In the genomic region with DNA sequence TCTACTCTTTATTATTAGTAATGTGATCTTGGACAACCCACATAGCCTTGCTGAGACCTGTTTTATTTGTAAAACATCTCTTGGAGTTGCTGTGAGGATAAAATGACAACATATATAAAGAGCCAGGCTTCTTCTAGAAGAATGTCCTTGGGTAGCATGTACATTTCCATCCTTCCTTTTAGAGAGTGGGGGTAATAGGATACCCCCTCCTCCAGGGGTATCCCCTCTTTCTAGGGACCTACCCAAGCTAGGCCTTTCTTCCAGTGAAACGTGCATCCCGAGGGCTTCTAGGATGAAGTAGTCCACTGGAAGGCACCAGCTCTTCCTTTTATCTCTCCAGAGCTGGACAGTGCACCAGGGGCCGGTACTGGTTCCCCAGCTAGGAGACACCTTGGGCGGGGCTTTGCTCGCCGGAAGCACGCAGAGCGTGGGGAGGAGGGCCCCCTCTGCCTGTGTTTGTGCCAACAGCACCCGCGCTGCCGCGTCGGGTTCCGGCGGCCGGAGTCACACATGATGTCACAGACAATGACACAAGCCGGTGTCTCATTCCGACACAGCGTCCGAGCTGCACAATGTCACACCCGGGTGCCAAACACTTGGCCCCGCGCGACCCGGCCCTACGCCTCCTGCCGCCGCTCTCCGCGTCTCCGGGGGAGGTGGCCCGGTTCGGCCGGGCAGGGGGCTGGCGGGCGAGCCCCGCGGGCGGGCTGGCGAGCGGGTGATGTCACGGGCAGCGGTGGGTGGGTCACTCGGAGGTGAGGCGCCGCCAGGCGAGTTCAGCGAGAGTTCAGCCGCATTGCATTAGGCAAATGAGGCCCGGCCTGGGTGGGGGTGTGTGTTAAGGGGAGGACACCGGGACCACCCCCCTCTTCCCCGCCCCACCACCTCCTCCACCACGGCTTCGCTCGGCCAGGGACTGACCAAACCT, we compare ENCODE assay signal across 8 cellular contexts. TPM values are rescaled to one million over a fixed set of nuclear protein-coding genes. Genes with fewer than 3 reads are reported as not detected.
A peak's percentile ranks its signal among the peaks of the same experiment; 100 is the strongest.
DNase-seq lines count a peak whose midpoint lies in the region; ATAC-seq lines count a peak whose summit lies in the region.

No MANE protein-coding gene starts in this region.

- no peaks in the 10 kb centered on the region for H3K27me3 Mint-ChIP-seq in activated T-cell treated with anti-CD3 and anti-CD28 coated beads, Interleukin-2, amount 50 U/mL, for 24 hours

- H3K36me3 Mint-ChIP-seq in activated T-cell treated with anti-CD3 and anti-CD28 coated beads, Interleukin-2, amount 50 U/mL, for 24 hours (ENCODE audit: low read depth): peaks cover 43% of the 10 kb centered on the region

- WGBS in esophagus, 2 donors: 0 to 1% methylated on average over 55 of the region's 55 CpGs

- H3K4me3 Mint-ChIP-seq in activated T-cell treated with anti-CD3 and anti-CD28 coated beads, Interleukin-2, amount 50 U/mL, for 24 hours: peak overlapping the region; percentile 61

- H3K4me3 ChIP-seq in esophagus (ENCODE audit: low read depth in 1 of 2, low read length in 2 of 2): peak overlapping the region; percentile 63 to 69

- peak overlapping the region; percentile 85 for H3K27ac Mint-ChIP-seq in activated T-cell treated with anti-CD3 and anti-CD28 coated beads, Interleukin-2, amount 50 U/mL, for 24 hours

- peak; percentile 50 for ATAC-seq in HG03097 (IDR thresholded peaks at IDR 0.05; ENCODE audit: low FRiP score, unreplicated experiment)

- H3K36me3 ChIP-seq in esophagus (ENCODE audit: control insufficient read depth in 2 of 2, insufficient read depth in 2 of 2, low read length in 1 of 2): peaks cover 2% of the 10 kb centered on the region in 2 donors

- peaks cover 73% of the 10 kb centered on the region for H3K4me1 Mint-ChIP-seq in activated T-cell treated with anti-CD3 and anti-CD28 coated beads, Interleukin-2, amount 50 U/mL, for 24 hours (ENCODE audit: low read depth)

- peak overlapping the region; percentile 93 to 98 for H3K27ac ChIP-seq in esophagus (ENCODE audit: low read depth in 2 of 2, low read length in 1 of 2)

- H3K9me3 Mint-ChIP-seq in activated T-cell treated with anti-CD3 and anti-CD28 coated beads, Interleukin-2, amount 50 U/mL, for 24 hours: no peaks in the 10 kb centered on the region

- no peaks in the 10 kb centered on the region for H3K27me3 ChIP-seq in esophagus (ENCODE audit: control insufficient read depth in 1 of 2, insufficient read depth in 2 of 2, low read length in 2 of 2)

- peak; percentile 73 to 81 for DNase-seq in NCI-H2081 (lab: John Stamatoyannopoulos, UW)
- DNase-seq in NCI-H2081 treated with DMSO at 0.1 percent for 48 hours (lab: John Stamatoyannopoulos, UW): no peak
- DNase-seq in NOMO-1 (lab: John Stamatoyannopoulos, UW; ENCODE audit: unreplicated experiment in 2 of 2): peak; percentile 76 to 86
- peak; percentile 85 for DNase-seq in activated T-cell treated with anti-CD3 and anti-CD28 coated beads, Interleukin-2, amount 50 U/mL, for 24 hours
- DNase-seq in myocyte (ENCODE audit: low read depth): peak; percentile 77
- DNase-seq in stimulated activated CD8-positive, alpha-beta memory T cell treated with anti-CD3 and anti-CD28 coated beads, Interleukin-7, amount 100 ng/mL, for 48 hours (ENCODE audit: extremely low read depth in 1 of 2, low read depth in 1 of 2): peak; percentile 75 to 84

- peaks cover 5 to 19% of the 10 kb centered on the region in 2 donors for H3K4me1 ChIP-seq in esophagus (ENCODE audit: control insufficient read depth in 2 of 2, insufficient read depth in 2 of 2, low read length in 1 of 2)

- no peaks in the 10 kb centered on the region for H3K9me3 ChIP-seq in esophagus (ENCODE audit: control insufficient read depth in 2 of 2, insufficient read depth in 1 of 2, low read depth in 1 of 2, low read length in 1 of 2)

RNA-seq across cellular contexts. Expression of gene GJD3, which starts 23.4 kb away (rescaled TPM):
- 1 to 10 TPM in 1 of 2 donors, under 1 TPM in 1; 0.68 to 1.0 TPM for polyA plus RNA-seq in esophagus
- total RNA-seq in myocyte: not detected in 2 replicates
- 0.90 TPM for polyA plus RNA-seq in myocyte (2012)

RNA-seq across cellular contexts. Expression of gene RARA, which starts 32.2 kb away (rescaled TPM):
- 1 to 10 TPM; 5.2 to 6.6 TPM for polyA plus RNA-seq in esophagus
- total RNA-seq in myocyte: 37.2 and 39.2 TPM in 2 replicates
- polyA plus RNA-seq in myocyte (2012): 72.7 TPM

RNA-seq across cellular contexts. Expression of gene CDC6, which starts 53.5 kb away (rescaled TPM):
- polyA plus RNA-seq in esophagus: 1 to 10 TPM; 5.1 to 7.5 TPM
- 2.6 and 3.8 TPM in 2 replicates for total RNA-seq in myocyte
- polyA plus RNA-seq in myocyte (2012): 2.9 TPM
